In the genomic region with DNA sequence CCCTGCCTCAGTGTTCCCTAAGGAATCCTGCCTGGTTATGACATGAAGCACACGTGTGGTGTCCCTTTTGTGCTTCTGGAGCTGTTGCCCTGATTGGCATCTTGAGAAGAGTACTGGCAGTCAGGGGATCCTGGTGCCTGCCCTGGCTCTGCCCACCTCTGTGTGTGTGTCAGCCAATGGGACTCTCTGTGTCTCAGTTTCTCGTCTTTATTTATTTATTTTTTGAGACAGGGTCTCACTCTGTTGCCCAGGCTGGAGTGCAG, we compare ENCODE assay signal across 7 cellular contexts.
"Had no signal": no experiment of that assay in that cellular context is flagged by ENCODE, and none has a peak within 500 bp of the region (broad histone marks: within the 10 kb centered on the region; RNA-seq: fewer than 3 reads in every experiment).

No MANE protein-coding gene starts in this region.

- H3K36me3 ChIP-seq: HAP-1 had no signal

- DNase-seq: GM23248, GOT3, H7, HFFc6, KBM-7 had no signal

- H3K9me3 ChIP-seq: HAP-1 had no signal

- H2AFZ ChIP-seq: GM23248 had no signal

- H3K27ac ChIP-seq: GM23248 had no signal

- H3K4me1 ChIP-seq: HAP-1 had no signal

- H3K9ac ChIP-seq: GM23248 had no signal

- H3K4me3 ChIP-seq: GM23248, HAP-1 had no signal

- ATAC-seq: HCT116 had no signal
